9 cellular contexts compared by ENCODE assay signal in the genomic region with DNA sequence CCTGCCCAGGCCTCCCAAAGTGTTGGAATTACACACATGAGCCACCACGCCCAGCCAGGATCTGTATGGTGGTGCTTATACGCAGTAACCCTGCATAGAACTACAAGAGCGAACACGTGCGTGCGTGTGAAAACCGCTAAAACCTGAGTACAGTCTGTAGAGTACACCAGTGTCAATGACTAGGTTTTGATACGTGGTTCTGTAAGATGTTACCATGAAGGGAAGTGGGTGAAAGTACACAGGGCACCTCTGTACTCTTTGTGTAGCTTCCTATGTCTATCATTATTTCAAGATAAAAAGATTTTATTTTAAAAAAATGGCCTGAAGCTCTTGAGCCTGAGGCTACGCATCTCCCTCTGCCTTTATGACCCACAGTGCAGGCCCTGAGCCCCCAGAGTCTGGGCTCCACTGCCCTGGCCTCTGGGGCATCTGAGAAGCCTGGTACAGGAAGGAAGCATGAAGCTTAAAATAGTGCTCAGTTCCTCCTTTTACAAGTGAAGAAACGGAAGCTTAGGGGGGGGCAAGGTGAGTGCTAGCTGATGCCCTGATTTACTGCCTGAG. TPM values are rescaled to one million over a fixed set of nuclear protein-coding genes. Genes with fewer than 3 reads are reported as not detected.
DNase-seq lines count a peak whose midpoint lies in the region; ATAC-seq and TF ChIP-seq lines count a peak whose summit lies in the region.
"Had no signal": no experiment of that assay in that cellular context is flagged by ENCODE, and none has a peak within 500 bp of the region (broad histone marks: within the 10 kb centered on the region; RNA-seq: fewer than 3 reads in every experiment).

No MANE protein-coding gene starts in this region.

- H3K36me3 ChIP-seq in vagina = no peaks in the 10 kb centered on the region

- ATAC-seq in GM18907 (IDR thresholded peaks at IDR 0.05; ENCODE audit: unreplicated experiment) = peak; percentile 94
- peak; percentile 83 for ATAC-seq in HG02763 (IDR thresholded peaks at IDR 0.05; ENCODE audit: unreplicated experiment)
- peak; percentile 66 to 83 (median 82) for ATAC-seq in natural killer cell
- no peak for ATAC-seq in left cardiac atrium

- peak overlapping the region; percentile 53 for H3K4me3 Mint-ChIP-seq in natural killer cell

- H3K27me3 ChIP-seq in vagina = no peaks in the 10 kb centered on the region

- H3K27ac ChIP-seq in vagina = no peak overlapping the region

- no peak for TF ChIP-seq CTCF in natural killer cell (IDR thresholded peaks at IDR 0.05)
- TF ChIP-seq CTCF in vagina (IDR thresholded peaks at IDR 0.05) = no peak

- H3K4me3 ChIP-seq in vagina = no peak overlapping the region

- no peaks in the 10 kb centered on the region for H3K9me3 ChIP-seq in vagina

- TF ChIP-seq POLR2A in vagina (IDR thresholded peaks at IDR 0.05) = no peak

- H3K27ac Mint-ChIP-seq in natural killer cell = peak overlapping the region; percentile 83 to 84

- peaks cover 45 to 48% of the 10 kb centered on the region in 2 donors for H3K4me1 Mint-ChIP-seq in natural killer cell

- no peaks in the 10 kb centered on the region for H3K27me3 Mint-ChIP-seq in natural killer cell (ENCODE audit: low read depth in 2 of 2)

- H3K9me3 Mint-ChIP-seq in natural killer cell = no peaks in the 10 kb centered on the region

- intact Hi-C loops in natural killer cell (cut with micrococcal nuclease) (loop anchor here (1.0 kb wide), 1 partner anchor 18 kb away; no protein-coding TSS in a partner anchor), vagina (cut with DNase I) (no loop called here), left cardiac atrium (cut with DNase I) (no loop called here)

- DNase-seq in NOMO-1 treated with dmso at 0.1 percent for 144 hours (lab: John Stamatoyannopoulos, UW; ENCODE audit: unreplicated experiment) = peak; percentile 57
- peak; percentile 51 for DNase-seq in natural killer cell
- DNase-seq in LoVo (ENCODE audit: low spot score) = no peak
- DNase-seq in NCI-H226 = no peak
- DNase-seq in vagina (ENCODE audit: extremely low spot score in 2 of 2) = no peak
- no peak for DNase-seq in left cardiac atrium

- no peaks in the 10 kb centered on the region for H3K36me3 Mint-ChIP-seq in natural killer cell

- peaks cover 7% of the 10 kb centered on the region for H3K4me1 ChIP-seq in vagina

RNA-seq across cellular contexts. Expression of gene LY86, which starts 21.6 kb away (rescaled TPM):
- total RNA-seq in natural killer cell (1 to 10 TPM; 2.0 to 5.1 (median 2.2) TPM), vagina (4.9 TPM), left cardiac atrium (1 to 10 TPM; 1.9 to 2.4 TPM)
- total RNA-seq: NCI-H460 had no signal

Comparison
In these comparisons a context has a peak if more than half of its experiments do, and no peak if none do; other contexts are left out.
1. ATAC-seq: peak in GM18907 (single experiment), HG02763 (single experiment) and natural killer cell (3 of 3); none in left cardiac atrium (0 of 2).
2. DNase-seq: peak in NOMO-1 treated with dmso at 0.1 percent for 144 hours (single experiment) and natural killer cell (single experiment); none in LoVo (single experiment), NCI-H226 (single experiment), vagina (0 of 2) and left cardiac atrium (single experiment).